In genomic region chr20:61332016-61332975, GRCh38 we compare ENCODE assay signal across 21 cellular contexts.
DNase-seq lines count a peak whose midpoint lies in the region; ATAC-seq and TF ChIP-seq lines count a peak whose summit lies in the region.
"Had no signal": no experiment of that assay in that cellular context is flagged by ENCODE, and none has a peak within 500 bp of the region (broad histone marks: within the 10 kb centered on the region; RNA-seq: fewer than 3 reads in every experiment).

No MANE protein-coding gene starts in this region.

- DNase-seq in left ventricle myocardium inferior (no peak), Right ventricle myocardium inferior (ENCODE audit: missing footprints) (no peak), astrocyte of the hippocampus (ENCODE audit: low read depth, low spot score) (peak; percentile 23), neural crest cell (ENCODE audit: low read depth, low spot score) (no peak), SJCRH30 (no peak)
- DNase-seq in activated T-cell treated with anti-CD3 and anti-CD28 coated beads, Interleukin-2, amount 50 U/mL, for 1 hour: no peak
- DNase-seq in stimulated activated CD4-positive, alpha-beta T cell treated with anti-CD3 and anti-CD28 coated beads, Interleukin-15, amount 100 ng/mL, for 24 hours: no peak
- DNase-seq: CD4-positive, alpha-beta T cell; DMS153; GDM1; NCI-H187; NCI-H2107; NCI-H510A; NCI-H774; OCI-M1; SIG-M5 had no signal

- peak overlapping the region; percentile 45 for H3K27ac Mint-ChIP-seq in neural crest cell (ENCODE audit: unreplicated experiment)
- H3K27ac Mint-ChIP-seq: CD4-positive, alpha-beta T cell; GM23338 had no signal

- no peak for TF ChIP-seq CTCF in left ventricle myocardium inferior (IDR thresholded peaks at IDR 0.05; ENCODE audit: borderline replicate concordance)
- no peak for TF ChIP-seq CTCF in neural crest cell (conservative IDR thresholded peaks at IDR 0.05)

- H3K4me3 Mint-ChIP-seq in neural crest cell: no peak overlapping the region
- H3K4me3 Mint-ChIP-seq: CD4-positive, alpha-beta T cell; GM23338 had no signal

- H3K9me3 ChIP-seq in left ventricle myocardium inferior (replicated peaks) (peaks cover 10% of the 10 kb centered on the region), SJCRH30 (replicated peaks) (no peaks in the 10 kb centered on the region)

- peaks cover 6% of the 10 kb centered on the region for H3K4me1 Mint-ChIP-seq in neural crest cell

- peaks cover 4% of the 10 kb centered on the region for H3K9me3 Mint-ChIP-seq in neural crest cell
- H3K9me3 Mint-ChIP-seq: CD4-positive, alpha-beta T cell; GM23338 had no signal

- H3K27ac ChIP-seq in left ventricle myocardium inferior (replicated peaks) (peak overlapping the region; percentile 14), SJCRH30 (no peak overlapping the region)
- H3K27ac ChIP-seq: 22Rv1 had no signal

- H3K36me3 Mint-ChIP-seq in neural crest cell (ENCODE audit: low read depth): peaks cover 3% of the 10 kb centered on the region

- H3K27me3 ChIP-seq in left ventricle myocardium inferior (ENCODE audit: low read depth) (peaks cover 45% of the 10 kb centered on the region), SJCRH30 (peaks cover 6% of the 10 kb centered on the region)

- intact Hi-C loops in left ventricle myocardium inferior (cut with micrococcal nuclease) (no loop called here), Right ventricle myocardium inferior (cut with DNase I) (no loop called here)

- ATAC-seq in Right ventricle myocardium inferior (no peak), GM18858 (IDR thresholded peaks at IDR 0.05; ENCODE audit: unreplicated experiment) (no peak)
- ATAC-seq: HCT116, K562 had no signal

- H3K36me3 ChIP-seq in left ventricle myocardium inferior (no peaks in the 10 kb centered on the region), SJCRH30 (no peaks in the 10 kb centered on the region)

- H3K4me3 ChIP-seq in left ventricle myocardium inferior: no peak overlapping the region
- no peak overlapping the region for H3K4me3 ChIP-seq in SJCRH30
- H3K4me3 ChIP-seq: GM23338, K562 had no signal

- peaks cover 5% of the 10 kb centered on the region for H3K4me1 ChIP-seq in left ventricle myocardium inferior
- no peaks in the 10 kb centered on the region for H3K4me1 ChIP-seq in SJCRH30

- H3K27me3 Mint-ChIP-seq in neural crest cell (ENCODE audit: low read depth): no peaks in the 10 kb centered on the region
